ENCODE assay signal across 14 cellular contexts in the genomic region with DNA sequence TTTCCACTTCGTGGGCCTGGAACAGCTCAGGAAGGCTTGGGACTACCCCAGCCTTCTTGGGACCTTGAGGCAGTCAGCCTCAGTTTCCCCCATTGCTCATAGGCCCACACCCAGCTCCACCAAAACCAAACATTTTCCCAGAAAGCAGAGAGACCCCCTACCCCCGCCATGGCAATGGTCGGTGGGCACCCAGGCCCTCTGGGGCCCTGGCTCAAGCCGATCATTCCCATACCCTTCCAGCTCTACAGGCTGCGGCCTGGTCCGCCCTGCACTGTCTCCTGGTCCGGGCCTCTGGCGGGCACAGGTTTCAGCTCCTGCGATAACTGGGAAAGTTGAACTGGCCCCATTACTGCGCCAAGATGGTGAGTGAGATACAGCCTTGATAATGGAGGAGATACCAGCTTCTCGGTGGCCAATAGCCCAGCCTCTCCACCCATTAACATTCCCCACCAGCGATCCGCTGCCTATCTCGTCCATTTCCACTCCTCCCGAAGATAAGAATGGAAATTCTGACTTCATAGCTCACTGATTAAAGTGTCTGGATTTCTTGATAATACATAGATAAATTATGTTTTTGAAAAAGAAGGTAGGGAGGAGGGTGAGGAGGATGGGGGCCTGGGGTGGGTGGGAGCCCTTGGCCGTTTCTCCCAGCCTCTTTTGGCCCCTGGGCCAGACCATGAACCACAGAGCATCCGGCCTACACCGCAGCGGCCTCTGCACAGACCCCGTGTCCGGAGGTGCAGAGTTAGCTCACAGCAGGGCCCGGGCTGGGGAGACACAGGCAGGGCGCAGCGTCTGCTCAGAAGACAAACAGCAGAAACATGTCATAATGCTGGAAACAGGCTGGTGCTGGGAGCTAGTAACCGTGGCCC. TPM values are rescaled to one million over a fixed set of nuclear protein-coding genes. Genes with fewer than 3 reads are reported as not detected.
A peak's percentile ranks its signal among the peaks of the same experiment; 100 is the strongest.
DNase-seq lines count a peak whose midpoint lies in the region; ATAC-seq and TF ChIP-seq lines count a peak whose summit lies in the region.
"Had no signal": no experiment of that assay in that cellular context is flagged by ENCODE, and none has a peak within 500 bp of the region (broad histone marks: within the 10 kb centered on the region; RNA-seq: fewer than 3 reads in every experiment).

No MANE protein-coding gene starts in this region.

- no TSS peak for BruUV-seq in IMR-90 (replicated peaks; lab: Mats Ljungman, UMichigan)

- H3K4me3 ChIP-seq in IMR-90 (ENCODE audit: insufficient read depth, low read depth, low read length): no peak overlapping the region
- H3K4me3 ChIP-seq in naive thymus-derived CD4-positive, alpha-beta T cell (ENCODE audit: low read length): no peak overlapping the region
- H3K4me3 ChIP-seq in right lobe of liver: no peak overlapping the region
- H3K4me3 ChIP-seq: SK-N-MC had no signal

- peaks cover 2% of the 10 kb centered on the region; the same call in 1 of the 2 replicates for H3K4me1 ChIP-seq in IMR-90 (ENCODE audit: control insufficient read depth, insufficient read depth, low read length)
- peaks cover 34 to 52% of the 10 kb centered on the region in 2 donors for H3K4me1 ChIP-seq in naive thymus-derived CD4-positive, alpha-beta T cell (ENCODE audit: control insufficient read depth in 2 of 2, insufficient read depth in 2 of 2, low read length in 2 of 2)
- H3K4me1 ChIP-seq in right lobe of liver: peaks cover 0 to 29% (median 10%) of the 10 kb centered on the region in 4 donors

- no peak overlapping the region; the same call in 1 of the 2 replicates for H2AK5ac ChIP-seq in IMR-90 (ENCODE audit: low read depth, low read length)

- H2BK15ac ChIP-seq in IMR-90 (ENCODE audit: low read depth, low read length): no peak overlapping the region

- TF ChIP-seq CTCF in IMR-90 (conservative IDR thresholded peaks at IDR 0.05; ENCODE audit: low read depth, low read length): no peak
- no peak for TF ChIP-seq CTCF in activated B cell treated with CpG ODN at 0.5 μM for 24 hours (IDR thresholded peaks at IDR 0.05)
- TF ChIP-seq CTCF in right lobe of liver (IDR thresholded peaks at IDR 0.05): no peak

- H3K4me1 Mint-ChIP-seq in activated B cell treated with CpG ODN at 0.5 μM for 24 hours: peaks cover 85% of the 10 kb centered on the region
- peaks cover 22 to 81% (median 53%) of the 10 kb centered on the region in 7 donors for H3K4me1 Mint-ChIP-seq in naive thymus-derived CD4-positive, alpha-beta T cell

- H3K79me1 ChIP-seq in IMR-90 (ENCODE audit: low read depth in 1 of 2, low read length in 2 of 2): peaks cover 10 to 33% of the 10 kb centered on the region in 2 experiments

- H3K4me3 Mint-ChIP-seq in activated B cell treated with CpG ODN at 0.5 μM for 24 hours: no peak overlapping the region
- H3K4me3 Mint-ChIP-seq in naive thymus-derived CD4-positive, alpha-beta T cell: peak overlapping the region in 5 of 10 donors; percentile 20 to 52 (median 33)
- H3K4me3 Mint-ChIP-seq: activated CD4-positive, alpha-beta T cell treated with anti-CD3 and anti-CD28 coated beads, Interleukin-2, amount 10 ng/mL, durations not matched to agents 7 days and 5 days had no signal

- H3K4ac ChIP-seq in IMR-90 (ENCODE audit: low read depth, low read length): no peak overlapping the region

- H3K36me3 ChIP-seq in IMR-90 (ENCODE audit: control insufficient read depth, insufficient read depth, low read length) (no peaks in the 10 kb centered on the region), right lobe of liver (no peaks in the 10 kb centered on the region)
- H3K36me3 ChIP-seq in naive thymus-derived CD4-positive, alpha-beta T cell (ENCODE audit: control insufficient read depth in 2 of 3, insufficient read depth in 3 of 3, low read length in 3 of 3): no peaks in the 10 kb centered on the region

- ATAC-seq in IMR-90 (ENCODE audit: low read depth): peak; percentile 12; the same call in 1 of the 2 replicates
- peak; percentile 33 for ATAC-seq in activated B cell treated with CpG ODN at 0.5 μM for 24 hours (ENCODE audit: low read depth)
- peak; percentile 14 for ATAC-seq in naive thymus-derived CD4-positive, alpha-beta T cell
- no peak for ATAC-seq in right lobe of liver

- 80% methylated on average over 7 of the region's 25 CpGs; no CpG with 5 or more reads in 1 of the 2 experiments for WGBS in IMR-90 (ENCODE audit: extremely low coverage in 2 of 2, insufficient read length in 1 of 2), 2 experiments
- WGBS in right lobe of liver (ENCODE audit: insufficient coverage, low coverage, low lambda C conversion rate, missing lambda C conversion rate): 65% methylated on average over 19 of the region's 25 CpGs

- no peak overlapping the region for H4K91ac ChIP-seq in IMR-90 (ENCODE audit: insufficient read depth, low read depth, low read length)

- H3K9ac ChIP-seq in IMR-90 (ENCODE audit: low read depth, low read length): no peak overlapping the region

- no peak for TF ChIP-seq RAD21 in IMR-90 (IDR thresholded peaks at IDR 0.05; ENCODE audit: low read length)

- H3K9me1 ChIP-seq in IMR-90 (ENCODE audit: insufficient read depth, low read length): no peaks in the 10 kb centered on the region

- H3K36me3 Mint-ChIP-seq in activated B cell treated with CpG ODN at 0.5 μM for 24 hours (ENCODE audit: low read depth): no peaks in the 10 kb centered on the region
- H3K36me3 Mint-ChIP-seq in naive thymus-derived CD4-positive, alpha-beta T cell: no peaks in the 10 kb centered on the region

- H2BK5ac ChIP-seq in IMR-90 (ENCODE audit: low read depth, low read length, poor library complexity, severe bottlenecking): no peak overlapping the region

- H3K23ac ChIP-seq in IMR-90 (ENCODE audit: low read depth, low read length): no peak overlapping the region

- no peak overlapping the region for H2BK20ac ChIP-seq in IMR-90 (ENCODE audit: low read depth, low read length)

- H2AFZ ChIP-seq in IMR-90 (replicated peaks; ENCODE audit: low read length, poor library complexity): no peak overlapping the region

- H3K9me3 ChIP-seq in IMR-90 (ENCODE audit: control insufficient read depth, insufficient read depth, low read length): no peaks in the 10 kb centered on the region
- H3K9me3 ChIP-seq in naive thymus-derived CD4-positive, alpha-beta T cell (ENCODE audit: control insufficient read depth in 2 of 3, low read length in 3 of 3): no peaks in the 10 kb centered on the region
- no peaks in the 10 kb centered on the region for H3K9me3 ChIP-seq in right lobe of liver

- H4K8ac ChIP-seq in IMR-90 (ENCODE audit: low read depth in 2 of 2, low read length in 2 of 2): no peak overlapping the region

- POLR2A ChIA-PET in IMR-90 (lab: Charles Lee; ENCODE audit: unreplicated experiment) (no interaction called here), activated B cell treated with CpG ODN at 0.5 μM for 24 hours (lab: Charles Lee) (interaction anchor here (0.5 to 3.3 kb wide), 5 partner anchors 10 to 764 kb away, joined by 3 to 23 read pairs (median 4); a partner anchor contains a TSS)
- POLR2A ChIA-PET in naive thymus-derived CD4-positive, alpha-beta T cell (lab: Charles Lee): interaction anchor here (0.7 kb wide), 2 partner anchors 8 to 11 kb away, joined by 3 read pairs; no protein-coding TSS in a partner anchor

- H3K27ac ChIP-seq in IMR-90 (ENCODE audit: insufficient read depth, low read length) (no peak overlapping the region), right lobe of liver (no peak overlapping the region)
- H3K27ac ChIP-seq in naive thymus-derived CD4-positive, alpha-beta T cell (ENCODE audit: low read depth, low read length): peak overlapping the region; percentile 49
- H3K27ac ChIP-seq: SK-N-MC had no signal

- no peak overlapping the region for H3K14ac ChIP-seq in IMR-90 (replicated peaks; ENCODE audit: low read depth, low read length)

- H4K5ac ChIP-seq in IMR-90 (ENCODE audit: low read depth, low read length): no peak overlapping the region

- no peak overlapping the region for H3K4me2 ChIP-seq in IMR-90 (ENCODE audit: low read depth, low read length)

- dilution Hi-C loops in IMR-90 (cut with HindIII; ENCODE audit: low sequenced_read_pairs, unreplicated experiment): no loop called here

- H2AK9ac ChIP-seq in IMR-90 (replicated peaks; ENCODE audit: low read depth, low read length, poor library complexity): peak overlapping the region; percentile 42

- H3K9me3 Mint-ChIP-seq in activated B cell treated with CpG ODN at 0.5 μM for 24 hours: no peaks in the 10 kb centered on the region
- H3K9me3 Mint-ChIP-seq in naive thymus-derived CD4-positive, alpha-beta T cell: no peaks in the 10 kb centered on the region
- H3K9me3 Mint-ChIP-seq: activated CD4-positive, alpha-beta T cell treated with anti-CD3 and anti-CD28 coated beads, Interleukin-2, amount 10 ng/mL, durations not matched to agents 7 days and 5 days had no signal

- in situ Hi-C loops in IMR-90 (cut with MboI; ENCODE audit: low sequenced_read_pairs) (no loop called here), ACHN (cut with HindIII; ENCODE audit: low pct_ligation_motif_present, low pct_unique_long_range_greater_than_20kb, low sequenced_read_pairs) (no loop called here)

- intact Hi-C loops in IMR-90 (cut with micrococcal nuclease): no loop called here
- intact Hi-C loops in activated B cell treated with CpG ODN at 0.5 μM for 24 hours (cut with micrococcal nuclease): loop anchor here (2.0 kb wide), 1 partner anchor 14 kb away; no protein-coding TSS in a partner anchor
- intact Hi-C loops in naive thymus-derived CD4-positive, alpha-beta T cell (cut with micrococcal nuclease): no loop called here
- intact Hi-C loops in right lobe of liver (cut with DNase I): no loop called here

- H3K27me3 ChIP-seq in IMR-90 (ENCODE audit: control insufficient read depth, insufficient read depth, low read length) (no peaks in the 10 kb centered on the region), right lobe of liver (no peaks in the 10 kb centered on the region)
- H3K27me3 ChIP-seq in naive thymus-derived CD4-positive, alpha-beta T cell (ENCODE audit: control insufficient read depth in 2 of 2, insufficient read depth in 2 of 2, low read length in 2 of 2): no peaks in the 10 kb centered on the region

- H2BK120ac ChIP-seq in IMR-90 (ENCODE audit: low read depth, low read length): no peak overlapping the region

- TF ChIP-seq POLR2A in IMR-90 (IDR thresholded peaks at IDR 0.05; ENCODE audit: low read depth, low read length) (no peak), right lobe of liver (IDR thresholded peaks at IDR 0.05) (no peak)

- peaks cover 60% of the 10 kb centered on the region for H4K20me1 ChIP-seq in IMR-90 (ENCODE audit: insufficient read depth, low read length)

- peak; percentile 20 for DNase-seq in Daoy (ENCODE audit: low read depth)
- no peak for DNase-seq in IMR-90
- DNase-seq in activated B cell treated with CpG ODN at 0.5 μM for 24 hours: no peak
- no peak for DNase-seq in naive thymus-derived CD4-positive, alpha-beta T cell
- no peak for DNase-seq in dermis blood vessel endothelial cell
- no peak for DNase-seq in ACHN
- no peak for DNase-seq in right lobe of liver
- DNase-seq in KG1 (lab: John Stamatoyannopoulos, UW): no peak
- DNase-seq: activated CD4-positive, alpha-beta T cell treated with anti-CD3 and anti-CD28 coated beads, Interleukin-2, amount 10 ng/mL, durations not matched to agents 7 days and 5 days; activated gamma-delta T cell; HCEC 1CT; NCI-H2029; stimulated activated CD4-positive, alpha-beta T cell treated with anti-CD3 and anti-CD28 coated beads, Interleukin-15, amount 100 ng/mL, for 24 hours had no signal

- CTCF ChIA-PET in IMR-90 (lab: Yijun Ruan, JAX) (no interaction called here), activated B cell treated with CpG ODN at 0.5 μM for 24 hours (lab: Charles Lee) (interaction anchor here (0.7 kb wide), 1 partner anchor 26 kb away, joined by 3 read pairs; no protein-coding TSS in a partner anchor)
- CTCF ChIA-PET in naive thymus-derived CD4-positive, alpha-beta T cell (lab: Charles Lee): interaction anchor here (0.6 to 1.7 kb wide), 2 partner anchors 27 to 28 kb away, joined by 3 to 4 read pairs; no protein-coding TSS in a partner anchor

- H3K56ac ChIP-seq in IMR-90 (ENCODE audit: extremely low read depth, insufficient read depth, low read length): no peak overlapping the region

- H3K27me3 Mint-ChIP-seq in activated B cell treated with CpG ODN at 0.5 μM for 24 hours: no peaks in the 10 kb centered on the region
- no peaks in the 10 kb centered on the region for H3K27me3 Mint-ChIP-seq in naive thymus-derived CD4-positive, alpha-beta T cell
- H3K27me3 Mint-ChIP-seq: activated CD4-positive, alpha-beta T cell treated with anti-CD3 and anti-CD28 coated beads, Interleukin-2, amount 10 ng/mL, durations not matched to agents 7 days and 5 days had no signal

- no peak overlapping the region for H3K18ac ChIP-seq in IMR-90 (ENCODE audit: low read depth, low read length)

- H3K27ac Mint-ChIP-seq in activated B cell treated with CpG ODN at 0.5 μM for 24 hours: peak overlapping the region; percentile 59
- peak overlapping the region in 8 of 9 donors; percentile 34 to 85 (median 75) for H3K27ac Mint-ChIP-seq in naive thymus-derived CD4-positive, alpha-beta T cell
- H3K27ac Mint-ChIP-seq: activated CD4-positive, alpha-beta T cell treated with anti-CD3 and anti-CD28 coated beads, Interleukin-2, amount 10 ng/mL, durations not matched to agents 7 days and 5 days had no signal

RNA-seq across cellular contexts. Expression of a gene that starts 11.6 kb away (rescaled TPM):
- 0.30 and 0.40 TPM in 2 replicates for total RNA-seq in Daoy (2014; rRNA removed; shearing (Covaris generic))
- total RNA-seq in IMR-90 (2012; rRNA removed) (0.28 and 0.36 TPM in 2 replicates), activated B cell treated with CpG ODN at 0.5 μM for 24 hours (27.3 and 35.0 TPM in 2 replicates), dermis blood vessel endothelial cell (1.4 and 1.6 TPM in 2 replicates), right lobe of liver (10 to 100 TPM in 2 of 6 experiments, 1 to 10 TPM in 4; 3.8 to 15.5 (median 8.3) TPM)
- 1.1 and 1.8 TPM in 2 replicates for polyA plus RNA-seq in IMR-90 (2012; rRNA removed)
- polyA plus RNA-seq in IMR-90 (2012; cell fraction: cytosol; rRNA removed): 1.2 and 2.4 TPM in 2 replicates
- polyA plus RNA-seq in IMR-90 (2012; cell fraction: nucleus; rRNA removed; ENCODE audit: low replicate concordance): 4.0 and 9.2 TPM in 2 replicates
- total RNA-seq in naive thymus-derived CD4-positive, alpha-beta T cell: 10 to 100 TPM; 13.2 to 28.1 (median 18.1) TPM
- polyA plus RNA-seq in naive thymus-derived CD4-positive, alpha-beta T cell: under 1 TPM; 0.15 to 0.16 TPM

Comparison
In these comparisons a context has a peak if more than half of its experiments do, and no peak if none do; other contexts are left out.
1. ATAC-seq: peak in IMR-90 (single experiment), activated B cell treated with CpG ODN at 0.5 μM for 24 hours (single experiment) and naive thymus-derived CD4-positive, alpha-beta T cell (single experiment); none in right lobe of liver (0 of 4).